In the genomic region with DNA sequence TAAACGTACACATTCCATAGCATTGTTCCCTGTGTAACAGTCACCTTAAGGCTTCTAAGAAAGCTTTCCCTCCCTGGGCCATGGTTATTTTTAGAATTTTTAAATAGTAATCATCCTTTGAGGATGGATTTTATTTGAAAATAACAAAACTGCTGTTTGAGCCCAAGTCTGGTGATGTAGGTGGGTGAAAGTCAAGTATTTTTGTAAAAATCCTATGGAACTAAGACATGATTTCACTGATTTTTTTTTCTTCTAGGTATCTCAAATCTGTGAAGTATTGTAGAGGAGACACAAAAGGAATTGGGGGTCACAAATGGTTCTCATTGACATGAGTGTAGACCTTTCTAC, we compare ENCODE assay signal across 8 cellular contexts. TPM values are rescaled to one million over a fixed set of nuclear protein-coding genes. Genes with fewer than 3 reads are reported as not detected.
A peak's percentile ranks its signal among the peaks of the same experiment; 100 is the strongest.
DNase-seq lines count a peak whose midpoint lies in the region; ATAC-seq and TF ChIP-seq lines count a peak whose summit lies in the region.

No MANE protein-coding gene starts in this region.

- peaks cover 55% of the 10 kb centered on the region for H3K36me3 Mint-ChIP-seq in brain

- H3K27ac Mint-ChIP-seq in brain = peak overlapping the region; percentile 92 to 98 (median 94)

- H3K27ac ChIP-seq in 22Rv1 = peak overlapping the region; percentile 88
- H3K27ac ChIP-seq in HUES48 (ENCODE audit: low read depth, low read length) = no peak overlapping the region
- H3K27ac ChIP-seq in muscle layer of duodenum (ENCODE audit: low read length) = peak overlapping the region; percentile 25

- no peaks in the 10 kb centered on the region for H3K9me3 ChIP-seq in HUES48 (ENCODE audit: control insufficient read depth, insufficient read depth, low read length)
- H3K9me3 ChIP-seq in muscle layer of duodenum (ENCODE audit: control insufficient read depth in 1 of 2, low read length in 2 of 2) = no peaks in the 10 kb centered on the region

- H3K36me3 ChIP-seq in HUES48 (ENCODE audit: control insufficient read depth, insufficient read depth, low read length) (peaks cover 54% of the 10 kb centered on the region), muscle layer of duodenum (ENCODE audit: control insufficient read depth in 1 of 2, insufficient read depth in 2 of 2, low read length in 2 of 2) (peaks cover 45% of the 10 kb centered on the region in 2 donors), H7 (replicated peaks; ENCODE audit: control insufficient read depth, insufficient read depth, low read length) (peaks cover 39% of the 10 kb centered on the region)

- H3K4me1 ChIP-seq in HUES48 (ENCODE audit: control insufficient read depth, insufficient read depth, low read length) (peaks cover 8% of the 10 kb centered on the region), muscle layer of duodenum (ENCODE audit: control insufficient read depth in 1 of 2, insufficient read depth in 2 of 2, low read length in 2 of 2) (peaks cover 23 to 56% of the 10 kb centered on the region in 2 donors)

- no peak overlapping the region for H3K9ac ChIP-seq in HUES48 (ENCODE audit: low read depth, low read length)

- TF ChIP-seq CTCF in 22Rv1 (IDR thresholded peaks at IDR 0.05) (peak; percentile 71), brain (conservative IDR thresholded peaks at IDR 0.05) (peak; percentile 37 to 46)

- H3K27me3 Mint-ChIP-seq in brain = peaks cover 19% of the 10 kb centered on the region

- ATAC-seq in GM21723 (IDR thresholded peaks at IDR 0.05; ENCODE audit: unreplicated experiment) (no peak), HG02938 (IDR thresholded peaks at IDR 0.05; ENCODE audit: unreplicated experiment) (no peak)

- H3K4me3 Mint-ChIP-seq in brain = peak overlapping the region; percentile 99 to 100 (median 100)

- H3K4me1 Mint-ChIP-seq in brain = peaks cover 37% of the 10 kb centered on the region

- H3K9me3 Mint-ChIP-seq in brain = no peaks in the 10 kb centered on the region

- no peak for DNase-seq in NCI-H1048 (lab: John Stamatoyannopoulos, UW)
- DNase-seq in H7 = no peak

- H3K4me3 ChIP-seq in HUES48 (ENCODE audit: low read depth, low read length) (peak overlapping the region; percentile 99), muscle layer of duodenum (ENCODE audit: low read depth in 1 of 2, low read length in 2 of 2) (peak overlapping the region; percentile 90 to 96), H7 (ENCODE audit: insufficient read depth, low read depth, low read length) (no peak overlapping the region)

- H3K27me3 ChIP-seq in HUES48 (ENCODE audit: control insufficient read depth, insufficient read depth, low read length) (no peaks in the 10 kb centered on the region), muscle layer of duodenum (ENCODE audit: low read depth, low read length) (no peaks in the 10 kb centered on the region), H7 (ENCODE audit: control insufficient read depth, insufficient read depth, low read length) (no peaks in the 10 kb centered on the region)

RNA-seq across cellular contexts. Expression of a gene that starts 1.4 kb away (rescaled TPM):
- 108 TPM for polyA plus RNA-seq in brain (ENCODE audit: insufficient read depth, low read depth, low replicate concordance)
- 89.3 and 97.3 TPM in 2 replicates for total RNA-seq in H7 (2014; rRNA removed; shearing (Covaris generic))

RNA-seq across cellular contexts. Expression of a gene that starts 2.8 kb away (rescaled TPM):
- polyA plus RNA-seq in brain (ENCODE audit: insufficient read depth, low read depth, low replicate concordance) = 36.6 TPM
- 89.7 and 124 TPM in 2 replicates for total RNA-seq in H7 (2014; rRNA removed; shearing (Covaris generic))

RNA-seq across cellular contexts. Expression of a gene that starts 34.1 kb away (rescaled TPM):
- 4.6 TPM for polyA plus RNA-seq in brain (ENCODE audit: insufficient read depth, low read depth, low replicate concordance)
- 0.24 and 0.85 TPM in 2 replicates for total RNA-seq in H7 (2014; rRNA removed; shearing (Covaris generic))

RNA-seq across cellular contexts. Expression of a gene that starts 48.7 kb away (rescaled TPM):
- polyA plus RNA-seq in brain (ENCODE audit: insufficient read depth, low read depth, low replicate concordance) = 3.2 TPM
- 4.4 and 5.7 TPM in 2 replicates for total RNA-seq in H7 (2014; rRNA removed; shearing (Covaris generic))
